8 cellular contexts compared by ENCODE assay signal in the genomic region with DNA sequence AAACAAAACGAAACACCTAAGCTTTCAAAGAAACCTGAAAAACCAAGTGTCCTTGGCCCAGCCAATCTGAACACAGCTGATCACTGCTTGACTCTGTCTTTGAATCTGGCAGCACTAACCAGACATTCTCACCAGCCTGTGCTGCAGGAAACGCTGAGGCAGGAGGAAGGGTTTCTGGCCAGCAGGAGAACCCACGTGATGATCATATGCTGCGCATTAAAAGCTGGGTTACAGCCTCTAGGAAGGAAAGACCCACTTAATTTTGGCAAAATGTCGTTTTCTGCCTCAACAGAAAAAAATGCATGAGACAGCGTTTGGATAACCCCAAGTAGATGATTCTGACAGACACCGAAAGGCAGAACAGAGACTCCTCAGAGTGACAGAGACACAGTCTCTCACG. TPM values are rescaled to one million over a fixed set of nuclear protein-coding genes. Genes with fewer than 3 reads are reported as not detected.
DNase-seq lines count a peak whose midpoint lies in the region; FAIRE-seq and TF ChIP-seq lines count a peak whose summit lies in the region.

No MANE protein-coding gene starts in this region.

- DNase-seq in GM10248 (ENCODE audit: extremely low spot score) (peak; percentile 28), HS-27A (ENCODE audit: low read depth) (peak; percentile 24), astrocyte of the hippocampus (ENCODE audit: low read depth, low spot score) (peak; percentile 78), kidney (peak; percentile 83), superior temporal gyrus (ENCODE audit: extremely low spot score) (peak; percentile 82), SHP77 treated with DMSO at 0.1 percent for 48 hours (lab: John Stamatoyannopoulos, UW) (no peak), NCI-H187 (lab: John Stamatoyannopoulos, UW) (no peak), SJCRH30 (no peak)

- TF ChIP-seq CTCF in GM10248 (IDR thresholded peaks at IDR 0.05; ENCODE audit: control extremely low read depth, extremely low read depth, low read depth, missing control alignments) (no peak), kidney (IDR thresholded peaks at IDR 0.05; ENCODE audit: borderline replicate concordance, extremely low read depth, insufficient read depth) (no peak)

- no peaks in the 10 kb centered on the region for H3K27me3 ChIP-seq in SJCRH30

- H3K4me1 ChIP-seq in kidney (ENCODE audit: control insufficient read depth in 1 of 2, insufficient read depth in 1 of 2, low read depth in 1 of 2, low read length in 2 of 2): peaks cover 0 to 9% of the 10 kb centered on the region in 2 donors
- H3K4me1 ChIP-seq in SJCRH30: no peaks in the 10 kb centered on the region

- CTCF ChIA-PET in GM10248 (lab: Yijun Ruan, JAX): interaction anchor here (1.6 kb wide), 1 partner anchor 14 kb away, joined by 5 read pairs; no protein-coding TSS in a partner anchor

- H3K36me3 ChIP-seq in kidney (ENCODE audit: control insufficient read depth in 1 of 2, insufficient read depth in 2 of 2, low read length in 2 of 2): peaks cover 13 to 28% of the 10 kb centered on the region in 2 donors
- no peaks in the 10 kb centered on the region for H3K36me3 ChIP-seq in SJCRH30

- intact Hi-C loops in kidney (cut with DNase I): no loop called here

- H3K9ac ChIP-seq in kidney (ENCODE audit: low read length in 2 of 2): no peak overlapping the region

- H3K27ac ChIP-seq in kidney (ENCODE audit: low read depth in 2 of 2, low read length in 2 of 2): peak overlapping the region; percentile 14 to 51
- H3K27ac ChIP-seq in SJCRH30: no peak overlapping the region

- H3K9me3 ChIP-seq in kidney (ENCODE audit: control insufficient read depth in 1 of 2, low read length in 2 of 2): no peaks in the 10 kb centered on the region
- H3K9me3 ChIP-seq in SJCRH30 (replicated peaks): no peaks in the 10 kb centered on the region

- POLR2A ChIA-PET in GM10248 (lab: Yijun Ruan, JAX): no interaction called here

- no peak overlapping the region for H3K4me3 ChIP-seq in kidney (ENCODE audit: low read length in 2 of 2)
- H3K4me3 ChIP-seq in SJCRH30: no peak overlapping the region

- no peak for FAIRE-seq in kidney (lab: Jason Lieb, UNC)

RNA-seq across cellular contexts. Expression of gene APPL2, which starts 9.8 kb away (rescaled TPM):
- total RNA-seq in kidney: 42.5 TPM
- 17.9 TPM for polyA plus RNA-seq in kidney (ENCODE audit: insufficient read depth, low read depth, low replicate concordance)
- 16.1 and 17.3 TPM in 2 replicates for total RNA-seq in SJCRH30 (2014; rRNA removed; shearing (Covaris generic))

Comparison
In these comparisons a context has a peak if more than half of its experiments do, and no peak if none do; other contexts are left out.
1. DNase-seq: peak in GM10248 (single experiment), HS-27A (single experiment), astrocyte of the hippocampus (single experiment), kidney (single experiment) and superior temporal gyrus (single experiment); none in SHP77 treated with DMSO at 0.1 percent for 48 hours (single experiment), NCI-H187 (0 of 2) and SJCRH30 (0 of 2).